ENCODE assay signal across 22 cellular contexts in genomic region chr6:45902984-45903383, GRCh38.
DNase-seq lines count a peak whose midpoint lies in the region; ATAC-seq, FAIRE-seq and TF ChIP-seq lines count a peak whose summit lies in the region.
"Had no signal": no experiment of that assay in that cellular context is flagged by ENCODE, and none has a peak within 500 bp of the region (broad histone marks: within the 10 kb centered on the region; RNA-seq: fewer than 3 reads in every experiment).

No MANE protein-coding gene starts in this region.

- H3K23ac ChIP-seq in H1 (ENCODE audit: insufficient read length), result no peak overlapping the region

- H3K27me3 Mint-ChIP-seq in GM23338 (ENCODE audit: insufficient read depth, low read depth, poor library complexity) (peaks cover 5% of the 10 kb centered on the region), chondrocyte (ENCODE audit: low read depth) (peaks cover 5% of the 10 kb centered on the region)
- H3K27me3 Mint-ChIP-seq: B cell; CD4-positive, alpha-beta T cell had no signal

- H2AFZ ChIP-seq in GM23338 (no peak overlapping the region), H1 (ENCODE audit: low read length) (no peak overlapping the region)

- H3K23me2 ChIP-seq in H1 (ENCODE audit: low read depth, low read length), result no peaks in the 10 kb centered on the region

- no peaks in the 10 kb centered on the region for H4K20me1 ChIP-seq in GM23338 (replicated peaks; ENCODE audit: insufficient read depth)
- H4K20me1 ChIP-seq in H1 (replicated peaks in 1 of 2; ENCODE audit: control insufficient read depth in 1 of 2, insufficient read depth in 2 of 2, low read length in 2 of 2), result no peaks in the 10 kb centered on the region
- H4K20me1 ChIP-seq: BLaER1 treated with 17β-estradiol and CSF1 and Interleukin-3, amounts not matched to agents 10 nM and 100 nM had no signal

- H3K4ac ChIP-seq in H1 (replicated peaks; ENCODE audit: insufficient read length, low read depth, low read length), result no peak overlapping the region

- H4K91ac ChIP-seq in H1 (replicated peaks; ENCODE audit: insufficient read length, low read length), result peak overlapping the region; percentile 8

- no peak overlapping the region; the same call in 1 of the 2 replicates for H2BK5ac ChIP-seq in H1 (ENCODE audit: low read depth, low read length)

- H3K4me3 ChIP-seq in GM23338 (no peak overlapping the region), H1 (ENCODE audit: extremely low read depth in 1 of 4, insufficient read depth in 2 of 4, low read depth in 3 of 4, low read length in 4 of 4) (no peak overlapping the region), psoas muscle (no peak overlapping the region)
- H3K4me3 ChIP-seq: A549; BLaER1 treated with 17β-estradiol and CSF1 and Interleukin-3, amounts not matched to agents 10 nM and 100 nM had no signal

- H3K79me2 ChIP-seq in GM23338 (replicated peaks; ENCODE audit: insufficient read depth) (no peaks in the 10 kb centered on the region), H1 (ENCODE audit: control insufficient read depth in 1 of 2, insufficient read depth in 2 of 2, low read length in 2 of 2) (no peaks in the 10 kb centered on the region)

- H3K9me3 Mint-ChIP-seq in GM23338, result peaks cover 12% of the 10 kb centered on the region; the same call in 2 of the 3 replicates
- peaks cover 9% of the 10 kb centered on the region for H3K9me3 Mint-ChIP-seq in chondrocyte (ENCODE audit: low read depth)
- H3K9me3 Mint-ChIP-seq: CD4-positive, alpha-beta T cell; CD8-positive, alpha-beta T cell had no signal

- POLR2A ChIA-PET in H1 (lab: Charles Lee; ENCODE audit: partially characterized antibody), result no interaction called here

- H4K5ac ChIP-seq in H1 (ENCODE audit: insufficient read length, low read depth, low read length), result no peak overlapping the region

- H3K4me1 ChIP-seq in GM23338 (ENCODE audit: insufficient read depth) (peaks cover 28% of the 10 kb centered on the region), H1 (replicated peaks in 1 of 4; ENCODE audit: control insufficient read depth in 3 of 4, insufficient read depth in 4 of 4, low read length in 3 of 4) (peaks cover 2 to 19% (median 11%) of the 10 kb centered on the region in 4 experiments; a peak in 5 of 7 replicates), psoas muscle (peaks cover 40% of the 10 kb centered on the region)
- H3K4me1 ChIP-seq: A549, Caco-2 had no signal

- TF ChIP-seq POLR2A in H1 (IDR thresholded peaks at IDR 0.05; ENCODE audit: control extremely low read depth in 1 of 2, low read depth in 2 of 2, low read length in 2 of 2), result no peak

- FAIRE-seq in H1 (lab: Jason Lieb, UNC) (no peak), urothelium cell line (lab: Jason Lieb, UNC) (peak; percentile 84)
- FAIRE-seq: A549, D721Med, G401.6, GM12891, GM19239 had no signal

- intact Hi-C loops in psoas muscle (cut with DNase I), result no loop called here

- CTCF ChIA-PET in H1 (lab: Charles Lee; ENCODE audit: partially characterized antibody), result interaction anchor here (0.6 to 1.8 kb wide), 3 partner anchors 22 to 1086 kb away, joined by 3 to 5 read pairs (median 4); no protein-coding TSS in a partner anchor

- no peak overlapping the region for H3K18ac ChIP-seq in H1 (ENCODE audit: extremely low read depth, low read length)

- no peak for TF ChIP-seq RAD21 in H1 (IDR thresholded peaks at IDR 0.05 in 1 of 2, conservative IDR thresholded peaks at IDR 0.05 in 1 of 2; ENCODE audit: low read depth in 2 of 2, low read length in 2 of 2)

- WGBS in H1 (ENCODE audit: extremely low coverage in 1 of 2, insufficient coverage in 1 of 2, insufficient read length in 1 of 2, insufficient replicate concordance in 2 of 2, low coverage in 1 of 2, low lambda C conversion rate in 2 of 2, missing lambda C conversion rate in 1 of 2), 2 experiments, result 93% methylated on average over 15 of the region's 15 CpGs; no CpG with 5 or more reads in 1 of the 2 experiments
- 72 to 96% (median 90%) methylated on average over 15 of the region's 15 CpGs for WGBS in psoas muscle, 3 donors

- H4K8ac ChIP-seq in H1 (ENCODE audit: extremely low read depth, insufficient read depth, low read length), result no peak overlapping the region

- no peak overlapping the region for H3K9ac ChIP-seq in H1 (replicated peaks in 1 of 4; ENCODE audit: extremely low read depth in 1 of 4, low read depth in 3 of 4, low read length in 3 of 4)
- H3K9ac ChIP-seq: BLaER1 treated with 17β-estradiol and CSF1 and Interleukin-3, amounts not matched to agents 10 nM and 100 nM had no signal

- no peak for TF ChIP-seq EP300 in H1 (IDR thresholded peaks at IDR 0.05; ENCODE audit: borderline replicate concordance in 1 of 2, low read depth in 2 of 2, low read length in 2 of 2)

- H3K36me3 ChIP-seq in GM23338 (ENCODE audit: insufficient read depth) (no peaks in the 10 kb centered on the region), H1 (ENCODE audit: control insufficient read depth in 2 of 4, insufficient read depth in 4 of 4, low read length in 3 of 4) (no peaks in the 10 kb centered on the region), psoas muscle (ENCODE audit: insufficient read depth in 1 of 2, low read depth in 1 of 2) (peaks cover 0 to 44% of the 10 kb centered on the region in 2 donors)
- H3K36me3 ChIP-seq: BLaER1 treated with 17β-estradiol and CSF1 and Interleukin-3, amounts not matched to agents 10 nM and 100 nM had no signal

- peak overlapping the region; percentile 84; the same call in 1 of the 2 replicates for H2BK20ac ChIP-seq in H1 (ENCODE audit: low read length)

- H3K79me1 ChIP-seq in H1 (ENCODE audit: low read depth, low read length), result no peaks in the 10 kb centered on the region

- no peak overlapping the region for H2BK120ac ChIP-seq in H1 (replicated peaks; ENCODE audit: low read depth, low read length)

- H3K4me3 Mint-ChIP-seq in GM23338 (no peak overlapping the region), chondrocyte (ENCODE audit: unreplicated experiment) (no peak overlapping the region)
- H3K4me3 Mint-ChIP-seq: B cell; CD4-positive, alpha-beta T cell; CD8-positive, alpha-beta T cell had no signal

- 0 out of 2 replicates have a peak overlapping the region, but pooled peaks have one; percentile 36 for H3K27ac Mint-ChIP-seq in GM23338
- H3K27ac Mint-ChIP-seq in chondrocyte (ENCODE audit: unreplicated experiment), result no peak overlapping the region
- H3K27ac Mint-ChIP-seq: B cell; CD4-positive, alpha-beta T cell; CD8-positive, alpha-beta T cell had no signal

- H3K9me3 ChIP-seq in H1 (ENCODE audit: insufficient read depth in 2 of 2, low read depth in 1 of 2, low read length in 1 of 2), result no peaks in the 10 kb centered on the region
- no peaks in the 10 kb centered on the region for H3K9me3 ChIP-seq in psoas muscle
- H3K9me3 ChIP-seq: A549, Caco-2 had no signal

- H2BK15ac ChIP-seq in H1 (ENCODE audit: low read length), result no peak overlapping the region

- no peak overlapping the region; the same call in 1 of the 2 replicates for H2BK12ac ChIP-seq in H1 (ENCODE audit: low read depth, low read length)

- H3K9me2 ChIP-seq in GM23338 (ENCODE audit: insufficient read depth), result peaks cover 5% of the 10 kb centered on the region; the same call in 1 of the 2 replicates

- no peak overlapping the region for H3K14ac ChIP-seq in H1 (ENCODE audit: insufficient read length)

- no peak overlapping the region for H3K56ac ChIP-seq in H1 (replicated peaks; ENCODE audit: insufficient read length, low read depth, low read length)

- H3K27ac ChIP-seq in GM23338 (ENCODE audit: low read depth) (no peak overlapping the region), H1 (ENCODE audit: low read depth, low read length) (no peak overlapping the region), psoas muscle (no peak overlapping the region)
- H3K27ac ChIP-seq: 22Rv1; A549; BLaER1 treated with 17β-estradiol and CSF1 and Interleukin-3, amounts not matched to agents 10 nM and 100 nM; C4-2B had no signal

- no peaks in the 10 kb centered on the region for H3K27me3 ChIP-seq in GM23338 (ENCODE audit: insufficient read depth)
- no peaks in the 10 kb centered on the region; a peak in 3 of 7 replicates for H3K27me3 ChIP-seq in H1 (replicated peaks in 1 of 4; ENCODE audit: control insufficient read depth in 3 of 4, extremely low read depth in 1 of 4, insufficient read depth in 3 of 4, low read length in 3 of 4)
- no peaks in the 10 kb centered on the region for H3K27me3 ChIP-seq in psoas muscle (ENCODE audit: insufficient read depth in 3 of 3, low read length in 2 of 3)
- H3K27me3 ChIP-seq: BLaER1 treated with 17β-estradiol and CSF1 and Interleukin-3, amounts not matched to agents 10 nM and 100 nM had no signal

- no peak for TF ChIP-seq CTCF in GM23338 (conservative IDR thresholded peaks at IDR 0.05; ENCODE audit: low read depth in 2 of 2)
- TF ChIP-seq CTCF in H1 (IDR thresholded peaks at IDR 0.05; ENCODE audit: control extremely low read depth in 1 of 3, insufficient read depth in 1 of 3, low read depth in 1 of 3, low read length in 3 of 3), result no peak
- no peak for TF ChIP-seq CTCF in psoas muscle (IDR thresholded peaks at IDR 0.05)
- TF ChIP-seq CTCF in chondrocyte (IDR thresholded peaks at IDR 0.05), result no peak

- H3K4me2 ChIP-seq in GM23338 (no peak overlapping the region), H1 (ENCODE audit: insufficient read depth in 1 of 2, low read depth in 2 of 2, low read length in 2 of 2) (no peak overlapping the region)
- H3K4me2 ChIP-seq: A549; BLaER1 treated with 17β-estradiol and CSF1 and Interleukin-3, amounts not matched to agents 10 nM and 100 nM had no signal

- H3K36me3 Mint-ChIP-seq in GM23338 (ENCODE audit: low read depth) (no peaks in the 10 kb centered on the region; the same call in 2 of the 3 replicates), chondrocyte (ENCODE audit: low read depth) (peaks cover 4% of the 10 kb centered on the region)

- ATAC-seq in GM23338, result no peak
- ATAC-seq in psoas muscle, result peak in 3 of 4 donors; percentile 38 to 73 (median 57)
- ATAC-seq in GM19397 (IDR thresholded peaks at IDR 0.05; ENCODE audit: unreplicated experiment), result no peak
- ATAC-seq: A549; CD8-positive, alpha-beta T cell had no signal

- DNase-seq in GM23338 (ENCODE audit: low spot score), result no peak
- no peak for DNase-seq in H1 (ENCODE audit: low read depth in 1 of 2, low spot score in 2 of 2)
- no peak for DNase-seq in psoas muscle
- DNase-seq in urothelium cell line (ENCODE audit: low spot score), result no peak
- no peak for DNase-seq in NCI-H1436 (lab: John Stamatoyannopoulos, UW)
- no peak for DNase-seq in chondrocyte (ENCODE audit: low spot score)
- DNase-seq: AML-193; Caco-2; Calu3; CD4-positive, alpha-beta T cell; CD8-positive, alpha-beta T cell; GF-D8 had no signal

- peaks cover 33% of the 10 kb centered on the region for H3K4me1 Mint-ChIP-seq in GM23338
- no peaks in the 10 kb centered on the region for H3K4me1 Mint-ChIP-seq in chondrocyte (ENCODE audit: low read depth)
- H3K4me1 Mint-ChIP-seq: B cell had no signal

- H3F3A ChIP-seq in GM23338 (replicated peaks; ENCODE audit: low read depth), result no peaks in the 10 kb centered on the region

- no peak overlapping the region for H2AK5ac ChIP-seq in H1 (ENCODE audit: low read depth, low read length)

TF ChIP-seq in H1, 55 proteins besides CTCF, POLR2A, EP300 and RAD21 (continues in another document):
- TF ChIP-seq HDAC6 (IDR thresholded peaks at IDR 0.05; ENCODE audit: low read depth, low read length), result no peak
- no peak for TF ChIP-seq JUND (IDR thresholded peaks at IDR 0.05; ENCODE audit: low read length)
- no peak for TF ChIP-seq NRF1 (IDR thresholded peaks at IDR 0.05; ENCODE audit: low read depth, low read length)
- no peak for TF ChIP-seq JUN (IDR thresholded peaks at IDR 0.05; ENCODE audit: low read depth, low read length)
- no peak for TF ChIP-seq CBX5 (IDR thresholded peaks at IDR 0.05; ENCODE audit: low read depth, low read length)

Comparison
In these comparisons a context has a peak if more than half of its experiments do, and no peak if none do; other contexts are left out.
1. ATAC-seq: peak in psoas muscle (3 of 4); none in GM23338 (single experiment) and GM19397 (single experiment).